18 cellular contexts compared by ENCODE assay signal in the genomic region with DNA sequence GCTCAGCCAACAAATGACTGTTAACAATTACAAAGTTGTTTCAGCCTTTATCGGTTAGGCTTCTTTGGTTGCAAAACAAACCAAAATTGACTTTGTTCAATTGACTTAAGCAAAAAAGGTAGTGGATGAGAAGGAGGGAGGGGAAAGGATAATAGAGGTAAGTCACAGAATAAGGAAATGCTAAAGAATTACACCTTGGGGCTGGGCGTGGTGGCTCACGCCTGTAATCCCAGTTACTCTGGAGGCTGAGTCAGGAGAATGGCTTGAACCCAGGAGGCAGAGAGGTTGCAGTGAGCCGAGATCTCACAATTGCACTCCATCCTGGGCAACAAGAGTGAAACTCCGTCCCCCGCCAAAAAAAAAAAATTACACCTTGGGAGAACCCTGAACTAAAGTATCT. TPM values are rescaled to one million over a fixed set of nuclear protein-coding genes. Genes with fewer than 3 reads are reported as not detected.
DNase-seq lines count a peak whose midpoint lies in the region; ATAC-seq and TF ChIP-seq lines count a peak whose summit lies in the region.
"Had no signal": no experiment of that assay in that cellular context is flagged by ENCODE, and none has a peak within 500 bp of the region (broad histone marks: within the 10 kb centered on the region; RNA-seq: fewer than 3 reads in every experiment).

No MANE protein-coding gene starts in this region.

- peak; percentile 25 for DNase-seq in LoVo (ENCODE audit: low spot score)
- peak; percentile 31 to 70 for DNase-seq in foreskin keratinocyte
- peak; percentile 25 for DNase-seq in transverse colon
- DNase-seq in dermis blood vessel endothelial cell, result no peak
- DNase-seq in effector CD8-positive, alpha-beta T cell (lab: John Stamatoyannopoulos, UW), result no peak
- no peak for DNase-seq in SJCRH30
- DNase-seq: ACHN, DMS153, DND-41, IMR-90, KG1, NCI-H1048, NCI-H1417, NCI-H1694, NCI-H2081, NCI-H2227 treated with DMSO at 0.1 percent for 48 hours, NCI-H69 had no signal

- no peaks in the 10 kb centered on the region for H3K9me3 ChIP-seq in transverse colon
- no peaks in the 10 kb centered on the region for H3K9me3 ChIP-seq in SJCRH30 (replicated peaks)

- H3K36me3 ChIP-seq in transverse colon, result no peaks in the 10 kb centered on the region
- H3K36me3 ChIP-seq in SJCRH30, result no peaks in the 10 kb centered on the region

- TF ChIP-seq EP300 in transverse colon (IDR thresholded peaks at IDR 0.05; ENCODE audit: low read depth), result no peak

- intact Hi-C loops in transverse colon (cut with DNase I; ENCODE audit: low total_unique reads), result no loop called here

- H3K4me3 ChIP-seq in transverse colon (no peak overlapping the region), SJCRH30 (no peak overlapping the region)

- TF ChIP-seq CTCF in foreskin keratinocyte (conservative IDR thresholded peaks at IDR 0.05) (no peak), transverse colon (IDR thresholded peaks at IDR 0.05) (no peak)

- H3K27me3 ChIP-seq in foreskin keratinocyte (no peaks in the 10 kb centered on the region), transverse colon (no peaks in the 10 kb centered on the region), SJCRH30 (no peaks in the 10 kb centered on the region)

- ATAC-seq in SK-N-SH treated with all-trans-retinoic acid at 6 μM for 48 hours (no peak), foreskin keratinocyte (peak; percentile 73)

- TF ChIP-seq POLR2A in transverse colon (IDR thresholded peaks at IDR 0.05), result no peak

- H3K27ac ChIP-seq in foreskin keratinocyte, result no peak overlapping the region
- no peak overlapping the region for H3K27ac ChIP-seq in transverse colon
- H3K27ac ChIP-seq in SJCRH30, result no peak overlapping the region

- H3K4me1 ChIP-seq in foreskin keratinocyte (peaks cover 20% of the 10 kb centered on the region), transverse colon (peaks cover 0 to 8% (median 3%) of the 10 kb centered on the region in 4 donors), SJCRH30 (peaks cover 29% of the 10 kb centered on the region)

- in situ Hi-C loops in transverse colon (cut with MboI; ENCODE audit: low pct_ligation_motif_present in 1 of 4, low pct_unique_long_range_greater_than_20kb in 1 of 4, low sequenced_read_pairs in 3 of 4), result no loop called here

- WGBS in transverse colon (ENCODE audit: low coverage in 1 of 2), 2 donors, result 78 to 82% methylated on average over 5 to 6 of the region's 6 CpGs

TF ChIP-seq in SK-N-SH treated with all-trans-retinoic acid at 6 μM for 48 hours, 23 proteins besides CTCF, POLR2A, EP300 and RAD21:
- TF ChIP-seq, protein P1, sequence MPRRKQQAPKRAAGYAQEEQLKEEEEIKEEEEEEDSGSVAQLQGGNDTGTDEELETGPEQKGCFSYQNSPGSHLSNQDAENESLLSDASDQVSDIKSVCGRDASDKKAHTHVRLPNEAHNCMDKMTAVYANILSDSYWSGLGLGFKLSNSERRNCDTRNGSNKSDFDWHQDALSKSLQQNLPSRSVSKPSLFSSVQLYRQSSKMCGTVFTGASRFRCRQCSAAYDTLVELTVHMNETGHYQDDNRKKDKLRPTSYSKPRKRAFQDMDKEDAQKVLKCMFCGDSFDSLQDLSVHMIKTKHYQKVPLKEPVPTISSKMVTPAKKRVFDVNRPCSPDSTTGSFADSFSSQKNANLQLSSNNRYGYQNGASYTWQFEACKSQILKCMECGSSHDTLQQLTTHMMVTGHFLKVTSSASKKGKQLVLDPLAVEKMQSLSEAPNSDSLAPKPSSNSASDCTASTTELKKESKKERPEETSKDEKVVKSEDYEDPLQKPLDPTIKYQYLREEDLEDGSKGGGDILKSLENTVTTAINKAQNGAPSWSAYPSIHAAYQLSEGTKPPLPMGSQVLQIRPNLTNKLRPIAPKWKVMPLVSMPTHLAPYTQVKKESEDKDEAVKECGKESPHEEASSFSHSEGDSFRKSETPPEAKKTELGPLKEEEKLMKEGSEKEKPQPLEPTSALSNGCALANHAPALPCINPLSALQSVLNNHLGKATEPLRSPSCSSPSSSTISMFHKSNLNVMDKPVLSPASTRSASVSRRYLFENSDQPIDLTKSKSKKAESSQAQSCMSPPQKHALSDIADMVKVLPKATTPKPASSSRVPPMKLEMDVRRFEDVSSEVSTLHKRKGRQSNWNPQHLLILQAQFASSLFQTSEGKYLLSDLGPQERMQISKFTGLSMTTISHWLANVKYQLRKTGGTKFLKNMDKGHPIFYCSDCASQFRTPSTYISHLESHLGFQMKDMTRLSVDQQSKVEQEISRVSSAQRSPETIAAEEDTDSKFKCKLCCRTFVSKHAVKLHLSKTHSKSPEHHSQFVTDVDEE (CRISPR knock-in tag; IDR thresholded peaks at IDR 0.05), result 0 out of 2 replicates have a peak, but pooled peaks have one; percentile 24
- no peak for TF ChIP-seq ZFP3 (CRISPR knock-in tag; IDR thresholded peaks at IDR 0.05)

RNA-seq across cellular contexts. Expression of gene AHCYL2, which starts 41.4 kb away (rescaled TPM):
- 9.2 and 12.0 TPM in 2 replicates for total RNA-seq in foreskin keratinocyte
- polyA plus RNA-seq in foreskin keratinocyte, result 3.0 and 3.2 TPM in 2 replicates
- total RNA-seq in transverse colon, result 100 to 1,000 TPM in 3 of 4 donors, 10 to 100 TPM in 1; 93.7 to 635 (median 551) TPM
- 20.9 and 25.6 TPM in 2 replicates for total RNA-seq in dermis blood vessel endothelial cell
- total RNA-seq in SJCRH30 (2014; rRNA removed; shearing (Covaris generic)), result 10.2 and 10.9 TPM in 2 replicates

Comparison
In these comparisons a context has a peak if more than half of its experiments do, and no peak if none do; other contexts are left out.
1. DNase-seq: peak in LoVo (single experiment), foreskin keratinocyte (2 of 2) and transverse colon (single experiment); none in dermis blood vessel endothelial cell (single experiment), effector CD8-positive, alpha-beta T cell (single experiment) and SJCRH30 (0 of 2).